In genomic region chr5:95824747-95825146, GRCh38 we compare ENCODE assay signal across 10 cellular contexts. TPM values are rescaled to one million over a fixed set of nuclear protein-coding genes. Genes with fewer than 3 reads are reported as not detected.
DNase-seq lines count a peak whose midpoint lies in the region; ATAC-seq and TF ChIP-seq lines count a peak whose summit lies in the region.
"Had no signal": no experiment of that assay in that cellular context is flagged by ENCODE, and none has a peak within 500 bp of the region (broad histone marks: within the 10 kb centered on the region; RNA-seq: fewer than 3 reads in every experiment).

No MANE protein-coding gene starts in this region.

- no peak overlapping the region for H2AFZ ChIP-seq in ACC112 (ENCODE audit: low read length, unreplicated experiment)

- H3K4me3 Mint-ChIP-seq in central memory CD8-positive, alpha-beta T cell, result peak overlapping the region; percentile 95
- peak overlapping the region; percentile 89 to 99 (median 98) for H3K4me3 Mint-ChIP-seq in naive thymus-derived CD8-positive, alpha-beta T cell

- H3K9me3 Mint-ChIP-seq in central memory CD8-positive, alpha-beta T cell, result no peaks in the 10 kb centered on the region
- H3K9me3 Mint-ChIP-seq in naive thymus-derived CD8-positive, alpha-beta T cell, result no peaks in the 10 kb centered on the region

- peaks cover 17% of the 10 kb centered on the region for H3K36me3 Mint-ChIP-seq in central memory CD8-positive, alpha-beta T cell (ENCODE audit: insufficient read depth)
- H3K36me3 Mint-ChIP-seq in naive thymus-derived CD8-positive, alpha-beta T cell, result no peaks in the 10 kb centered on the region

- no peak for DNase-seq in HL-60 (ENCODE audit: low read depth in 1 of 2, low spot score in 1 of 2)
- no peak for DNase-seq in central memory CD8-positive, alpha-beta T cell (ENCODE audit: low spot score in 2 of 2)
- no peak for DNase-seq in naive thymus-derived CD8-positive, alpha-beta T cell
- no peak for DNase-seq in COR-L47 (lab: John Stamatoyannopoulos, UW)
- no peak for DNase-seq in LoVo (ENCODE audit: low spot score)
- DNase-seq: posterior cingulate gyrus had no signal

- H3K27me3 Mint-ChIP-seq in central memory CD8-positive, alpha-beta T cell, result no peaks in the 10 kb centered on the region
- H3K27me3 Mint-ChIP-seq in naive thymus-derived CD8-positive, alpha-beta T cell, result no peaks in the 10 kb centered on the region

- H3K4me3 ChIP-seq in ACC112 (ENCODE audit: low read depth, low read length) (no peak overlapping the region), HL-60 (replicated peaks; ENCODE audit: insufficient read depth, low read length) (no peak overlapping the region)

- peaks cover 25% of the 10 kb centered on the region for H3K79me2 ChIP-seq in ACC112 (ENCODE audit: control insufficient read depth, insufficient read depth, low read length, unreplicated experiment)

- H3K27ac ChIP-seq in ACC112 (ENCODE audit: low read depth, low read length) (peak overlapping the region; percentile 94), HL-60 (replicated peaks) (peak overlapping the region; percentile 75)

- H3K27ac Mint-ChIP-seq in central memory CD8-positive, alpha-beta T cell (ENCODE audit: low read depth), result peak overlapping the region; percentile 90
- peak overlapping the region; percentile 74 to 97 (median 95) for H3K27ac Mint-ChIP-seq in naive thymus-derived CD8-positive, alpha-beta T cell

- no peaks in the 10 kb centered on the region for H3K27me3 ChIP-seq in ACC112 (ENCODE audit: insufficient read depth, low read length)
- H3K27me3 ChIP-seq in HL-60 (ENCODE audit: insufficient read depth, poor library complexity, severe bottlenecking), result no peaks in the 10 kb centered on the region
- H3K27me3 ChIP-seq: breast epithelium had no signal

- no peaks in the 10 kb centered on the region for H3K36me3 ChIP-seq in ACC112 (ENCODE audit: insufficient read depth, low read length)
- H3K36me3 ChIP-seq: breast epithelium had no signal

- H3K4me1 Mint-ChIP-seq in central memory CD8-positive, alpha-beta T cell, result peaks cover 45% of the 10 kb centered on the region
- H3K4me1 Mint-ChIP-seq in naive thymus-derived CD8-positive, alpha-beta T cell, result peaks cover 31 to 59% (median 52%) of the 10 kb centered on the region in 4 donors

- no peak for ATAC-seq in central memory CD8-positive, alpha-beta T cell (replicated peaks; ENCODE audit: extremely low read depth, poor library complexity, severe bottlenecking)
- ATAC-seq in naive thymus-derived CD8-positive, alpha-beta T cell, result peak; percentile 1 to 2
- ATAC-seq in GM21423 (IDR thresholded peaks at IDR 0.05; ENCODE audit: unreplicated experiment), result no peak
- ATAC-seq in HG02678 (IDR thresholded peaks at IDR 0.05; ENCODE audit: unreplicated experiment), result no peak

- POLR2A ChIA-PET in naive thymus-derived CD8-positive, alpha-beta T cell (lab: Charles Lee), result interaction anchor here (0.6 to 13.2 kb wide), 6 partner anchors 7 to 984 kb away, joined by 3 to 250 read pairs (median 14); no protein-coding TSS in a partner anchor

- H3K4me1 ChIP-seq in ACC112 (ENCODE audit: control insufficient read depth, insufficient read depth, low read length, unreplicated experiment), result peaks cover 15% of the 10 kb centered on the region

- TF ChIP-seq CTCF in HL-60 (IDR thresholded peaks at IDR 0.05; ENCODE audit: insufficient read depth, low read length), result no peak

RNA-seq across cellular contexts. Expression of gene GLRX, which starts 2.2 kb away (rescaled TPM):
- 100 to 1,000 TPM; 110 to 111 TPM for total RNA-seq in naive thymus-derived CD8-positive, alpha-beta T cell
- polyA plus RNA-seq in naive thymus-derived CD8-positive, alpha-beta T cell, result 100 to 1,000 TPM; 133 to 232 (median 148) TPM

Comparison
In these comparisons a context has a peak if more than half of its experiments do, and no peak if none do; other contexts are left out.
1. ATAC-seq: peak in naive thymus-derived CD8-positive, alpha-beta T cell (2 of 2); none in central memory CD8-positive, alpha-beta T cell (single experiment), GM21423 (single experiment) and HG02678 (single experiment).